In the genomic region with DNA sequence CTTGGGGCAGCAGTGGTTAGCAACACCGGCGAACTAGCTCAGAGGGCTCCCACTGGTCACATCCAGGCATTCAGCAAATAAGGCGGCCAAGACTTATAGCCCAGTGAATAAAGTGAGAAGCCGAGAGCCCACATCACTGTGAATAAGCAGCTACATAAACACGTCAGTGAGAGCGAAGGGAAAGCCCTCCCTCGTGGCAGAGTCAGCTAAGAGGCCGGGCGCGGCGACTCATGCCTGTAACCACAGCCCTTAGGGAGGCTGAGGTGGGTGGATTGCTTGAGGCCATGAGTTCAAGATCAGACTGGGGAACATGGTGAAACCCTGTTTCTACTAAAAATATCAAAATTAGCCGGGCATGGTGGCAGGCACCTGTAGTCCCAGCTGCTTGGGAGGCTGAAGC, we compare ENCODE assay signal across 13 cellular contexts. TPM values are rescaled to one million over a fixed set of nuclear protein-coding genes. Genes with fewer than 3 reads are reported as not detected.
A peak's percentile ranks its signal among the peaks of the same experiment; 100 is the strongest.
DNase-seq lines count a peak whose midpoint lies in the region; ATAC-seq and TF ChIP-seq lines count a peak whose summit lies in the region.
"Had no signal": no experiment of that assay in that cellular context is flagged by ENCODE, and none has a peak within 500 bp of the region (broad histone marks: within the 10 kb centered on the region; RNA-seq: fewer than 3 reads in every experiment).

No MANE protein-coding gene starts in this region.

- DNase-seq in activated CD4-positive, alpha-beta T cell treated with anti-CD3 and anti-CD28 coated beads for 24 hours (ENCODE audit: low read depth in 2 of 2) = peak; percentile 54 to 62
- DNase-seq in activated CD4-positive, alpha-beta T cell treated with anti-CD3 and anti-CD28 coated beads for 1 hour = no peak
- peak; percentile 54 for DNase-seq in activated T-cell treated with anti-CD3 and anti-CD28 coated beads, Interleukin-2, amount 50 U/mL, for 4 hours
- DNase-seq in immature natural killer cell = no peak
- DNase-seq in stimulated activated naive CD8-positive, alpha-beta T cell treated with anti-CD3 and anti-CD28 coated beads, Interleukin-15, amount 100 ng/mL, for 72 hours = peak in 1 of 2 donors; percentile 57
- DNase-seq: colonic mucosa, left ventricle myocardium inferior, NCI-H1092 treated with DMSO at 0.1 percent for 48 hours, small intestine had no signal

- H3K4me3 Mint-ChIP-seq in activated T-cell treated with anti-CD3 and anti-CD28 coated beads, Interleukin-2, amount 50 U/mL, for 4 hours = peak overlapping the region; percentile 34
- H3K4me3 Mint-ChIP-seq in immature natural killer cell = peak overlapping the region in 4 of 5 donors; percentile 24 to 63 (median 47)
- peak overlapping the region; percentile 31 to 34 for H3K4me3 Mint-ChIP-seq in stimulated activated naive CD8-positive, alpha-beta T cell treated with anti-CD3 and anti-CD28 coated beads, Interleukin-15, amount 100 ng/mL, for 72 hours

- no peaks in the 10 kb centered on the region for H3K27me3 Mint-ChIP-seq in activated T-cell treated with anti-CD3 and anti-CD28 coated beads, Interleukin-2, amount 50 U/mL, for 4 hours (ENCODE audit: low read depth)
- peaks cover 8 to 26% (median 11%) of the 10 kb centered on the region in 3 donors for H3K27me3 Mint-ChIP-seq in immature natural killer cell (ENCODE audit: low read depth in 3 of 3)
- no peaks in the 10 kb centered on the region for H3K27me3 Mint-ChIP-seq in stimulated activated naive CD8-positive, alpha-beta T cell treated with anti-CD3 and anti-CD28 coated beads, Interleukin-15, amount 100 ng/mL, for 72 hours

- peaks cover 4% of the 10 kb centered on the region for H3K36me3 Mint-ChIP-seq in activated T-cell treated with anti-CD3 and anti-CD28 coated beads, Interleukin-2, amount 50 U/mL, for 4 hours (ENCODE audit: insufficient read depth)
- H3K36me3 Mint-ChIP-seq in immature natural killer cell = peaks cover 0 to 5% (median 3%) of the 10 kb centered on the region in 3 donors

- no peak for TF ChIP-seq POLR2A in GM18505 (IDR thresholded peaks at IDR 0.05; ENCODE audit: borderline replicate concordance, extremely low read depth, insufficient read depth, insufficient read length)

- ATAC-seq in activated T-cell treated with anti-CD3 and anti-CD28 coated beads, Interleukin-2, amount 50 U/mL, for 4 hours = peak; percentile 54 to 72
- ATAC-seq in stimulated activated naive CD8-positive, alpha-beta T cell treated with anti-CD3 and anti-CD28 coated beads, Interleukin-15, amount 100 ng/mL, for 72 hours = peak; percentile 35
- ATAC-seq in GM19395 (IDR thresholded peaks at IDR 0.05; ENCODE audit: unreplicated experiment) (no peak), GM18505 (IDR thresholded peaks at IDR 0.05; ENCODE audit: unreplicated experiment) (no peak), HG03565 (IDR thresholded peaks at IDR 0.05; ENCODE audit: unreplicated experiment) (no peak)
- ATAC-seq: A549 had no signal

- no peaks in the 10 kb centered on the region for H3K9me3 Mint-ChIP-seq in activated T-cell treated with anti-CD3 and anti-CD28 coated beads, Interleukin-2, amount 50 U/mL, for 4 hours
- H3K9me3 Mint-ChIP-seq in immature natural killer cell = no peaks in the 10 kb centered on the region
- H3K9me3 Mint-ChIP-seq in stimulated activated naive CD8-positive, alpha-beta T cell treated with anti-CD3 and anti-CD28 coated beads, Interleukin-15, amount 100 ng/mL, for 72 hours = no peaks in the 10 kb centered on the region

- H3K4me1 Mint-ChIP-seq in activated T-cell treated with anti-CD3 and anti-CD28 coated beads, Interleukin-2, amount 50 U/mL, for 4 hours (ENCODE audit: low read depth) = peaks cover 38% of the 10 kb centered on the region
- peaks cover 33 to 36% of the 10 kb centered on the region in 2 donors for H3K4me1 Mint-ChIP-seq in immature natural killer cell
- H3K4me1 Mint-ChIP-seq in stimulated activated naive CD8-positive, alpha-beta T cell treated with anti-CD3 and anti-CD28 coated beads, Interleukin-15, amount 100 ng/mL, for 72 hours = peaks cover 59% of the 10 kb centered on the region

- H3K27ac Mint-ChIP-seq in immature natural killer cell = peak overlapping the region; percentile 23 to 87 (median 58)
- H3K27ac Mint-ChIP-seq in stimulated activated naive CD8-positive, alpha-beta T cell treated with anti-CD3 and anti-CD28 coated beads, Interleukin-15, amount 100 ng/mL, for 72 hours = peak overlapping the region; percentile 69 to 79

RNA-seq across cellular contexts. Expression of a gene that starts 5.2 kb away (rescaled TPM):
- 10 to 100 TPM; 13.9 to 22.5 (median 18.7) TPM for total RNA-seq in activated T-cell treated with anti-CD3 and anti-CD28 coated beads, Interleukin-2, amount 50 U/mL, for 4 hours
- polyA plus RNA-seq in immature natural killer cell = 1 to 10 TPM in 2 of 3 donors, under 1 TPM in 1; 0.49 to 2.9 (median 1.5) TPM

RNA-seq across cellular contexts. Expression of a gene that starts 37.0 kb away (rescaled TPM):
- under 1 TPM in 2 of 3 donors, not detected in 1; 0.23 to 0.33 TPM for total RNA-seq in activated T-cell treated with anti-CD3 and anti-CD28 coated beads, Interleukin-2, amount 50 U/mL, for 4 hours
- not detected for polyA plus RNA-seq in immature natural killer cell
- total RNA-seq: left ventricle myocardium inferior had no signal

RNA-seq across cellular contexts. Expression of a gene that starts 37.8 kb away (rescaled TPM):
- 10 to 100 TPM; 49.2 to 53.5 (median 51.8) TPM for total RNA-seq in activated T-cell treated with anti-CD3 and anti-CD28 coated beads, Interleukin-2, amount 50 U/mL, for 4 hours
- 1 to 10 TPM; 6.9 to 7.9 (median 7.7) TPM for polyA plus RNA-seq in immature natural killer cell

RNA-seq across cellular contexts. Expression of a gene that starts 53.0 kb away (rescaled TPM):
- 100 to 1,000 TPM in 1 of 3 donors, 10 to 100 TPM in 2; 89.5 to 110 (median 94.9) TPM for total RNA-seq in activated T-cell treated with anti-CD3 and anti-CD28 coated beads, Interleukin-2, amount 50 U/mL, for 4 hours
- polyA plus RNA-seq in immature natural killer cell = 10 to 100 TPM; 43.8 to 60.3 (median 51.0) TPM

Comparison
In these comparisons a context has a peak if more than half of its experiments do, and no peak if none do; other contexts are left out.
1. DNase-seq: peak in activated CD4-positive, alpha-beta T cell treated with anti-CD3 and anti-CD28 coated beads for 24 hours (2 of 2) and activated T-cell treated with anti-CD3 and anti-CD28 coated beads, Interleukin-2, amount 50 U/mL, for 4 hours (single experiment); none in activated CD4-positive, alpha-beta T cell treated with anti-CD3 and anti-CD28 coated beads for 1 hour (single experiment) and immature natural killer cell (0 of 3).
2. ATAC-seq: peak in activated T-cell treated with anti-CD3 and anti-CD28 coated beads, Interleukin-2, amount 50 U/mL, for 4 hours (2 of 2) and stimulated activated naive CD8-positive, alpha-beta T cell treated with anti-CD3 and anti-CD28 coated beads, Interleukin-15, amount 100 ng/mL, for 72 hours (single experiment); none in GM19395 (single experiment), GM18505 (single experiment) and HG03565 (single experiment).
3. Peak in every context shown above with its lines, with median percentiles within 50 percentile points of each other: H3K4me3 Mint-ChIP-seq.